Comparison of ENCODE assay signal across 1 cellular context in the genomic region with DNA sequence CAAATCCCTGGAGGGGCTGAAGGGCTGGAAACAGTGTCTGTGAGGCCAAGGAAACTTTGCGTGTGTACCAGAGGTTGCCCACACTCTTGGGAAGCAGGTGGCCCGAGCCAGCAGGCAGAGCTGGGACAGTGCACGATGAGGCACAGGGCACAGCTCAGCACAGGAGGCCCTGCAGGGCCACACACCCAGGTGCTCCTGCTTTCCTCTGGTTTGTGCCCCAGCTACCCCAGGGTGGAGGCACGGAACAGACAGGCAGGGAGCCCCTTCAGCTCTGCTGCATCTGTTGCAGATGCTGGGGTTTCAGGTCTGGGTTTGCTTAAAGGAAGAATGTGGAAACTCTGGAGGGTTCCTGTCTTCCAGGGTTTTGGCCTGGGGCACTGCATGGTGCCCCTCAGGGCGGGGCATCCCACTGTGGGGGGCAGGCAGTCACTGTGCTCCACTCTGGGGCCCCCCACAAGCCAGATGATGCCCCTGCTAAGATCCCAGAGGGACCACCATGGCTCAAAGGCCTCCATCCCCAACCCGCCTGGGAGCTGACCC.
TF ChIP-seq lines count a peak whose summit lies in the region.

No MANE protein-coding gene starts in this region.

TF ChIP-seq in SK-N-SH, 30 proteins besides CTCF, POLR2A, EP300 and RAD21 (continued from another document):
- TF ChIP-seq, protein P1, sequence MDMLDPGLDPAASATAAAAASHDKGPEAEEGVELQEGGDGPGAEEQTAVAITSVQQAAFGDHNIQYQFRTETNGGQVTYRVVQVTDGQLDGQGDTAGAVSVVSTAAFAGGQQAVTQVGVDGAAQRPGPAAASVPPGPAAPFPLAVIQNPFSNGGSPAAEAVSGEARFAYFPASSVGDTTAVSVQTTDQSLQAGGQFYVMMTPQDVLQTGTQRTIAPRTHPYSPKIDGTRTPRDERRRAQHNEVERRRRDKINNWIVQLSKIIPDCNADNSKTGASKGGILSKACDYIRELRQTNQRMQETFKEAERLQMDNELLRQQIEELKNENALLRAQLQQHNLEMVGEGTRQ (IDR thresholded peaks at IDR 0.05; ENCODE audit: borderline replicate concordance, low read depth, low read length) = no peak
- TF ChIP-seq, protein P2, sequence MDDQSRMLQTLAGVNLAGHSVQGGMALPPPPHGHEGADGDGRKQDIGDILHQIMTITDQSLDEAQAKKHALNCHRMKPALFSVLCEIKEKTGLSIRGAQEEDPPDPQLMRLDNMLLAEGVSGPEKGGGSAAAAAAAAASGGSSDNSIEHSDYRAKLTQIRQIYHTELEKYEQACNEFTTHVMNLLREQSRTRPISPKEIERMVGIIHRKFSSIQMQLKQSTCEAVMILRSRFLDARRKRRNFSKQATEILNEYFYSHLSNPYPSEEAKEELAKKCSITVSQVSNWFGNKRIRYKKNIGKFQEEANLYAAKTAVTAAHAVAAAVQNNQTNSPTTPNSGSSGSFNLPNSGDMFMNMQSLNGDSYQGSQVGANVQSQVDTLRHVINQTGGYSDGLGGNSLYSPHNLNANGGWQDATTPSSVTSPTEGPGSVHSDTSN (IDR thresholded peaks at IDR 0.05) = no peak
- TF ChIP-seq GABPA (IDR thresholded peaks at IDR 0.05; ENCODE audit: low read depth) (no peak), CHD2 (IDR thresholded peaks at IDR 0.05; ENCODE audit: low read length, partially characterized antibody) (no peak), SMC3 (IDR thresholded peaks at IDR 0.05; ENCODE audit: low read depth, low read length) (no peak), TAF1 (IDR thresholded peaks at IDR 0.05; ENCODE audit: borderline replicate concordance, low read depth, low read length) (no peak), POLR2AphosphoS5 (IDR thresholded peaks at IDR 0.05; ENCODE audit: low read depth, low read length) (no peak), JUND (IDR thresholded peaks at IDR 0.05) (no peak), MEF2A (IDR thresholded peaks at IDR 0.05; ENCODE audit: borderline replicate concordance, low read depth) (no peak), NRF1 (IDR thresholded peaks at IDR 0.05; ENCODE audit: low read depth, low read length) (no peak), FOSL2 (IDR thresholded peaks at IDR 0.05; ENCODE audit: borderline replicate concordance, low read depth) (no peak), FOXJ3 (CRISPR knock-in tag; IDR thresholded peaks at IDR 0.05) (no peak)
- TF ChIP-seq, protein P3, sequence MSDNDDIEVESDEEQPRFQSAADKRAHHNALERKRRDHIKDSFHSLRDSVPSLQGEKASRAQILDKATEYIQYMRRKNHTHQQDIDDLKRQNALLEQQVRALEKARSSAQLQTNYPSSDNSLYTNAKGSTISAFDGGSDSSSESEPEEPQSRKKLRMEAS (IDR thresholded peaks at IDR 0.05; ENCODE audit: low read depth) = no peak
